28 cellular contexts compared by ENCODE assay signal in genomic region chr20:15239542-15240206, GRCh38.
"Had no signal": no experiment of that assay in that cellular context is flagged by ENCODE, and none has a peak within 500 bp of the region (broad histone marks: within the 10 kb centered on the region; RNA-seq: fewer than 3 reads in every experiment).

No MANE protein-coding gene starts in this region.

- H3K36me3 Mint-ChIP-seq: naive thymus-derived CD8-positive, alpha-beta T cell had no signal

- H3K9me3 Mint-ChIP-seq: nephron, neural crest cell had no signal

- H3K27ac ChIP-seq: left lung, lower lobe of right lung, pancreas, prostate gland, skin epidermis, stomach, testis, thyroid gland, transverse colon, upper lobe of left lung, vagina had no signal

- H3K36me3 ChIP-seq: left lung, lower lobe of right lung, pancreas, prostate gland, stomach, thyroid gland, transverse colon, upper lobe of left lung, vagina had no signal

- H3K27me3 ChIP-seq: left lung, pancreas, stomach, testis, thyroid gland, transverse colon, upper lobe of left lung, vagina had no signal

- H3K4me1 ChIP-seq: left lung, lower lobe of right lung, pancreas, prostate gland, stomach, testis, thyroid gland, transverse colon, upper lobe of left lung, vagina had no signal

- H3K4me3 ChIP-seq: left lung, lower lobe of right lung, pancreas, prostate gland, skin epidermis, stomach, testis, thyroid gland, transverse colon, upper lobe of left lung, vagina had no signal

- ATAC-seq: left colon; left lung; lower lobe of right lung; naive thymus-derived CD8-positive, alpha-beta T cell; pancreas; right cardiac atrium; sciatic nerve had no signal

- H3K9me3 ChIP-seq: left lung, lower lobe of right lung, pancreas, prostate gland, stomach, testis, thyroid gland, transverse colon, upper lobe of left lung, vagina had no signal

- H3K4me1 Mint-ChIP-seq: naive thymus-derived CD8-positive, alpha-beta T cell; nephron had no signal

- DNase-seq: hippocampal formation; kidney; left colon; left lung; lower lobe of right lung; mammary epithelial cell; mesenchymal stem cell; naive thymus-derived CD8-positive, alpha-beta T cell; nucleus accumbens; pancreas; retina; right cardiac atrium; stimulated activated CD4-positive, alpha-beta T cell treated with anti-CD3 and anti-CD28 coated beads, Interleukin-12 subunit alpha, Interleukin-12 subunit beta, amount 100 ng/mL, for 4 hours; stimulated activated CD4-positive, alpha-beta T cell treated with anti-CD3 and anti-CD28 coated beads, Interleukin-15, amount 100 ng/mL, for 24 hours; stimulated activated CD4-positive, alpha-beta T cell treated with anti-CD3 and anti-CD28 coated beads, Interleukin-2, amount 100 ng/mL, for 24 hours; stimulated activated CD4-positive, alpha-beta T cell treated with anti-CD3 and anti-CD28 coated beads, Interleukin-4, amount 100 ng/mL, for 1 hour; stimulated activated naive CD4-positive, alpha-beta T cell treated with Interleukin-2 at 50 U/mL for 16 hours; stomach; testis; thyroid gland; transverse colon; upper lobe of left lung had no signal

- H3K4me3 Mint-ChIP-seq: naive thymus-derived CD8-positive, alpha-beta T cell; nephron; neural crest cell had no signal

- H3K27ac Mint-ChIP-seq: naive thymus-derived CD8-positive, alpha-beta T cell; nephron had no signal
